In genomic region chr1:25065246-25066238, GRCh38 we compare ENCODE assay signal across 8 cellular contexts.
DNase-seq lines count a peak whose midpoint lies in the region; ATAC-seq and TF ChIP-seq lines count a peak whose summit lies in the region.
"Had no signal": no experiment of that assay in that cellular context is flagged by ENCODE, and none has a peak within 500 bp of the region (broad histone marks: within the 10 kb centered on the region; RNA-seq: fewer than 3 reads in every experiment).

No MANE protein-coding gene starts in this region.

- TF ChIP-seq CTCF in fibroblast of lung (conservative IDR thresholded peaks at IDR 0.05 in 1 of 2, IDR thresholded peaks at IDR 0.05 in 1 of 2; ENCODE audit: low read depth in 1 of 2, low read length in 2 of 2) (no peak), smooth muscle cell (IDR thresholded peaks at IDR 0.05; ENCODE audit: borderline replicate concordance, insufficient read depth, poor library complexity, severe bottlenecking) (no peak)

- no peaks in the 10 kb centered on the region for H3F3A ChIP-seq in smooth muscle cell (ENCODE audit: low read depth)

- H3K9me3 ChIP-seq in SJCRH30 (replicated peaks): no peaks in the 10 kb centered on the region
- no peaks in the 10 kb centered on the region for H3K9me3 ChIP-seq in fibroblast of lung (ENCODE audit: control insufficient read depth, insufficient read depth, low read depth, low read length)
- H3K9me3 ChIP-seq in smooth muscle cell (replicated peaks; ENCODE audit: low read depth): no peaks in the 10 kb centered on the region

- 79% methylated on average over 23 of the region's 29 CpGs for WGBS in smooth muscle cell (ENCODE audit: low lambda C conversion rate)

- no peaks in the 10 kb centered on the region for H3K36me3 ChIP-seq in SJCRH30
- no peaks in the 10 kb centered on the region for H3K36me3 ChIP-seq in fibroblast of lung (ENCODE audit: control insufficient read depth, insufficient read depth, low read length)
- no peaks in the 10 kb centered on the region for H3K36me3 ChIP-seq in smooth muscle cell (ENCODE audit: low read depth)

- H3K9ac ChIP-seq in fibroblast of lung (ENCODE audit: insufficient read depth, low read length) (no peak overlapping the region), smooth muscle cell (ENCODE audit: low read depth) (no peak overlapping the region)

- H3K4me2 ChIP-seq in fibroblast of lung (ENCODE audit: extremely low read depth, insufficient read depth, low read length): no peak overlapping the region
- H3K4me2 ChIP-seq in smooth muscle cell: no peak overlapping the region
- H3K4me2 ChIP-seq: hepatocyte had no signal

- H3K4me3 ChIP-seq in SJCRH30 (no peak overlapping the region), fibroblast of lung (replicated peaks in 1 of 4; ENCODE audit: control extremely low read depth in 1 of 4, insufficient read depth in 1 of 4, low read depth in 3 of 4, low read length in 4 of 4) (no peak overlapping the region), smooth muscle cell (no peak overlapping the region)
- H3K4me3 ChIP-seq: hepatocyte had no signal

- ATAC-seq in GM18502 (IDR thresholded peaks at IDR 0.05; ENCODE audit: poor library complexity, unreplicated experiment): no peak

- no peaks in the 10 kb centered on the region for H3K79me2 ChIP-seq in fibroblast of lung (ENCODE audit: control insufficient read depth, insufficient read depth, low read length)
- no peaks in the 10 kb centered on the region for H3K79me2 ChIP-seq in smooth muscle cell (ENCODE audit: low read depth)
- H3K79me2 ChIP-seq: hepatocyte had no signal

- H4K20me1 ChIP-seq in fibroblast of lung (ENCODE audit: control insufficient read depth, extremely low read depth, insufficient read depth, low read length): no peaks in the 10 kb centered on the region
- no peaks in the 10 kb centered on the region for H4K20me1 ChIP-seq in smooth muscle cell (ENCODE audit: low read depth)

- no peaks in the 10 kb centered on the region for H3K4me1 ChIP-seq in SJCRH30
- H3K4me1 ChIP-seq in fibroblast of lung (ENCODE audit: control insufficient read depth, extremely low read depth, insufficient read depth, low read length): no peaks in the 10 kb centered on the region
- peaks cover 6% of the 10 kb centered on the region for H3K4me1 ChIP-seq in smooth muscle cell (ENCODE audit: low read depth)

- DNase-seq in ELR (ENCODE audit: low read depth): peak; percentile 46
- peak; percentile 21 to 40 for DNase-seq in SJCRH30
- DNase-seq in fibroblast of lung (ENCODE audit: low read depth in 2 of 2): peak; percentile 57 to 71
- DNase-seq in stimulated activated CD8-positive, alpha-beta memory T cell treated with anti-CD3 and anti-CD28 coated beads, Interleukin-4, amount 100 ng/mL, for 1 hour (ENCODE audit: low read depth in 2 of 2, low spot score in 1 of 2): peak; percentile 29 to 36
- DNase-seq in mesenteric fat pad (ENCODE audit: low spot score): no peak
- DNase-seq in smooth muscle cell (lab: John Stamatoyannopoulos, UW; ENCODE audit: unreplicated experiment): no peak

- no peak overlapping the region for H3K27ac ChIP-seq in SJCRH30
- H3K27ac ChIP-seq in fibroblast of lung (ENCODE audit: insufficient read depth, low read length): no peak overlapping the region
- H3K27ac ChIP-seq in smooth muscle cell (ENCODE audit: low read depth): no peak overlapping the region
- H3K27ac ChIP-seq: hepatocyte had no signal

- H2AFZ ChIP-seq in fibroblast of lung (ENCODE audit: low read length): no peak overlapping the region
- H2AFZ ChIP-seq in smooth muscle cell (ENCODE audit: low read depth): no peak overlapping the region
- H2AFZ ChIP-seq: hepatocyte had no signal

- H3K27me3 ChIP-seq in SJCRH30: peaks cover 18% of the 10 kb centered on the region; the same call in 1 of the 2 replicates
- peaks cover 16% of the 10 kb centered on the region for H3K27me3 ChIP-seq in fibroblast of lung (ENCODE audit: control insufficient read depth, insufficient read depth, low read length)
- H3K27me3 ChIP-seq in smooth muscle cell (ENCODE audit: low read depth): no peaks in the 10 kb centered on the region
- H3K27me3 ChIP-seq: hepatocyte had no signal

Comparison
In these comparisons a context has a peak if more than half of its experiments do, and no peak if none do; other contexts are left out.
1. DNase-seq: peak in ELR (single experiment), SJCRH30 (2 of 2), fibroblast of lung (2 of 2) and stimulated activated CD8-positive, alpha-beta memory T cell treated with anti-CD3 and anti-CD28 coated beads, Interleukin-4, amount 100 ng/mL, for 1 hour (2 of 2); none in mesenteric fat pad (single experiment) and smooth muscle cell (single experiment).